1 cellular context compared by ENCODE assay signal in genomic region chr1:12015499-12015898, GRCh38.
TF ChIP-seq lines count a peak whose summit lies in the region.

No MANE protein-coding gene starts in this region.

TF ChIP-seq in K562, 482 proteins besides CTCF, POLR2A, EP300 and RAD21:
- TF ChIP-seq ZEB2 (IDR thresholded peaks at IDR 0.05) (0 out of 2 replicates have a peak, but pooled peaks have one; percentile 5), FOXK2 (conservative IDR thresholded peaks at IDR 0.05 in 1 of 2, IDR thresholded peaks at IDR 0.05 in 1 of 2; ENCODE audit: low read depth in 2 of 2) (0 out of 4 replicates have a peak, but pooled peaks of 1 of the 2 experiments have one; percentile 25), KAT2B (IDR thresholded peaks at IDR 0.05; ENCODE audit: low read depth, low read length) (no peak), CBFA2T2 (conservative IDR thresholded peaks at IDR 0.05) (no peak), OTX1 (CRISPR knock-in tag; IDR thresholded peaks at IDR 0.05) (no peak), EP400 (IDR thresholded peaks at IDR 0.05) (0 out of 2 replicates have a peak, but pooled peaks have one; percentile 5), TRIM28 (IDR thresholded peaks at IDR 0.05) (0 out of 2 replicates have a peak, but pooled peaks have one; percentile 18), ZNF384 (IDR thresholded peaks at IDR 0.05; ENCODE audit: low read depth, low read length) (peak; percentile 56), CEBPB (tag; IDR thresholded peaks at IDR 0.05) (peak; percentile 81), ZNF282 (CRISPR knock-in tag; IDR thresholded peaks at IDR 0.05) (no peak), MIER1 (IDR thresholded peaks at IDR 0.05; ENCODE audit: low read depth) (no peak), CEBPG (CRISPR knock-in tag; IDR thresholded peaks at IDR 0.05) (no peak), CEBPG (tag; conservative IDR thresholded peaks at IDR 0.05 in 1 of 2, IDR thresholded peaks at IDR 0.05 in 1 of 2) (peak in 1 of 2 experiments; percentile 11; a peak in 2 of 4 replicates), PRDM10 (IDR thresholded peaks at IDR 0.05; ENCODE audit: partially characterized antibody) (no peak), SMARCB1 (IDR thresholded peaks at IDR 0.05; ENCODE audit: insufficient read length, low read depth) (no peak), RFX1 (IDR thresholded peaks at IDR 0.05) (no peak)
TF ChIP-seq in K562: peak in this region for 7.
